9 cellular contexts compared by ENCODE assay signal in genomic region chr1:59075021-59075420, GRCh38.
"Had no signal": no experiment of that assay in that cellular context is flagged by ENCODE, and none has a peak within 500 bp of the region (broad histone marks: within the 10 kb centered on the region; RNA-seq: fewer than 3 reads in every experiment).

No MANE protein-coding gene starts in this region.

- H3K27ac Mint-ChIP-seq: GM23338, HFFc6 had no signal

- H3K36me3 ChIP-seq: HAP-1 had no signal

- H3K4me3 Mint-ChIP-seq: GM23338, HFFc6 had no signal

- FAIRE-seq: HTR-8/SVneo, K562 had no signal

- H3K4me2 ChIP-seq: GM23338 had no signal

- H2AFZ ChIP-seq: GM23338 had no signal

- DNase-seq: H7, HFFc6, IMR-90, KG1 had no signal

- H3K9me3 ChIP-seq: HAP-1 had no signal

- H3K9me3 Mint-ChIP-seq: GM23338, HFFc6 had no signal

- H3K4me3 ChIP-seq: GM23338, HAP-1, K562 had no signal

- ATAC-seq: GM23338, HCT116, K562 had no signal
